Comparison of ENCODE assay signal across 1 cellular context in genomic region chr4:2419814-2420213, GRCh38.
TF ChIP-seq lines count a peak whose summit lies in the region.

No MANE protein-coding gene starts in this region.

TF ChIP-seq in K562, 482 proteins besides CTCF, POLR2A, EP300 and RAD21 (continued from another document and continues in another):
- TF ChIP-seq FOXP4 (CRISPR knock-in tag; IDR thresholded peaks at IDR 0.05; ENCODE audit: borderline replicate concordance) (no peak), USF1 (CRISPR knock-in tag; IDR thresholded peaks at IDR 0.05) (peak; percentile 85), CTBP1 (IDR thresholded peaks at IDR 0.05; ENCODE audit: borderline replicate concordance) (peak; percentile 88; the same call in 1 of the 2 replicates), MEIS2 (IDR thresholded peaks at IDR 0.05; ENCODE audit: partially characterized antibody) (peak; percentile 66), HDGF (IDR thresholded peaks at IDR 0.05) (no peak), CGGBP1 (CRISPR knock-in tag; IDR thresholded peaks at IDR 0.05) (no peak), ZNF764 (CRISPR knock-in tag; IDR thresholded peaks at IDR 0.05; ENCODE audit: low read depth) (no peak), ZSCAN29 (IDR thresholded peaks at IDR 0.05) (no peak), BHLHE40 (IDR thresholded peaks at IDR 0.05; ENCODE audit: low read length) (peak; percentile 61), MAFF (IDR thresholded peaks at IDR 0.05; ENCODE audit: low read length) (no peak; the same call in 1 of the 2 replicates), RCOR1 (IDR thresholded peaks at IDR 0.05; ENCODE audit: borderline replicate concordance in 1 of 2, low read depth in 2 of 2, low read length in 2 of 2) (peak in 1 of 2 experiments; percentile 89; a peak in 2 of 4 replicates), ZBTB26 (CRISPR knock-in tag; IDR thresholded peaks at IDR 0.05) (no peak), GTF3C2 (IDR thresholded peaks at IDR 0.05; ENCODE audit: borderline replicate concordance, extremely low read depth, insufficient read length) (no peak), ZFP1 (CRISPR knock-in tag; IDR thresholded peaks at IDR 0.05) (no peak), HDAC6 (IDR thresholded peaks at IDR 0.05; ENCODE audit: low read depth, low read length) (no peak), KLF1 (tag; IDR thresholded peaks at IDR 0.05) (no peak), PHF21A (IDR thresholded peaks at IDR 0.05; ENCODE audit: borderline replicate concordance, low read depth) (no peak), NFE2 (IDR thresholded peaks at IDR 0.05; ENCODE audit: low read depth) (peak; percentile 78), CBFA2T2 (conservative IDR thresholded peaks at IDR 0.05) (peak; percentile 69), ZNF232 (CRISPR knock-in tag; IDR thresholded peaks at IDR 0.05) (no peak), TOE1 (IDR thresholded peaks at IDR 0.05; ENCODE audit: borderline replicate concordance) (peak; percentile 95), TOE1 (CRISPR knock-in tag; IDR thresholded peaks at IDR 0.05; ENCODE audit: borderline replicate concordance, low read depth) (no peak), RBM34 (IDR thresholded peaks at IDR 0.05; ENCODE audit: borderline replicate concordance, insufficient read depth, low read length) (no peak), MYC (IDR thresholded peaks at IDR 0.05; ENCODE audit: low read depth, low read length) (0 out of 2 replicates have a peak, but pooled peaks have one; percentile 9), MYC (CRISPR knock-in tag; IDR thresholded peaks at IDR 0.05; ENCODE audit: borderline replicate concordance, low read depth) (no peak), ZNF143 (CRISPR knock-in tag; IDR thresholded peaks at IDR 0.05) (no peak), BCL6 (CRISPR knock-in tag; IDR thresholded peaks at IDR 0.05) (no peak), TFE3 (CRISPR knock-in tag; IDR thresholded peaks at IDR 0.05) (peak; percentile 96), SMARCC2 (IDR thresholded peaks at IDR 0.05; ENCODE audit: low read depth) (no peak), LARP7 (IDR thresholded peaks at IDR 0.05) (no peak), CEBPB (tag; IDR thresholded peaks at IDR 0.05) (peak; percentile 91), ZEB2 (IDR thresholded peaks at IDR 0.05) (0 out of 2 replicates have a peak, but pooled peaks have one; percentile 38), CBX2 (IDR thresholded peaks at IDR 0.05; ENCODE audit: insufficient read depth, low read length, poor library complexity, severe bottlenecking) (no peak), ASH1L (IDR thresholded peaks at IDR 0.05; ENCODE audit: borderline replicate concordance, low read depth, partially characterized antibody) (no peak), LCOR (CRISPR knock-in tag; IDR thresholded peaks at IDR 0.05) (no peak), NR2C1 (IDR thresholded peaks at IDR 0.05) (peak; percentile 58; the same call in 1 of the 2 replicates), NR2C1 (tag; IDR thresholded peaks at IDR 0.05) (peak; percentile 92), STAT5A (IDR thresholded peaks at IDR 0.05; ENCODE audit: borderline replicate concordance, low read length) (no peak), KLF13 (tag; IDR thresholded peaks at IDR 0.05; ENCODE audit: borderline replicate concordance, low read depth) (no peak), TRIM28 (IDR thresholded peaks at IDR 0.05) (no peak), CEBPG (CRISPR knock-in tag; IDR thresholded peaks at IDR 0.05) (no peak), CEBPG (tag; conservative IDR thresholded peaks at IDR 0.05 in 1 of 2, IDR thresholded peaks at IDR 0.05 in 1 of 2) (peak; percentile 39 to 68; a peak in 3 of 4 replicates), HDAC1 (IDR thresholded peaks at IDR 0.05) (0 out of 4 replicates have a peak, but pooled peaks of 1 of the 2 experiments have one; percentile 15), KDM1A (IDR thresholded peaks at IDR 0.05) (no peak), HMGN3 (IDR thresholded peaks at IDR 0.05; ENCODE audit: borderline replicate concordance, extremely low read depth, insufficient read length, low read depth, low read length) (no peak), ZNF583 (CRISPR knock-in tag; IDR thresholded peaks at IDR 0.05) (no peak)
- TF ChIP-seq, protein P1, sequence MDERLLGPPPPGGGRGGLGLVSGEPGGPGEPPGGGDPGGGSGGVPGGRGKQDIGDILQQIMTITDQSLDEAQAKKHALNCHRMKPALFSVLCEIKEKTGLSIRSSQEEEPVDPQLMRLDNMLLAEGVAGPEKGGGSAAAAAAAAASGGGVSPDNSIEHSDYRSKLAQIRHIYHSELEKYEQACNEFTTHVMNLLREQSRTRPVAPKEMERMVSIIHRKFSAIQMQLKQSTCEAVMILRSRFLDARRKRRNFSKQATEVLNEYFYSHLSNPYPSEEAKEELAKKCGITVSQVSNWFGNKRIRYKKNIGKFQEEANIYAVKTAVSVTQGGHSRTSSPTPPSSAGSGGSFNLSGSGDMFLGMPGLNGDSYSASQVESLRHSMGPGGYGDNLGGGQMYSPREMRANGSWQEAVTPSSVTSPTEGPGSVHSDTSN (CRISPR knock-in tag; IDR thresholded peaks at IDR 0.05; ENCODE audit: low read depth) = no peak
- TF ChIP-seq, protein P1 (tag; conservative IDR thresholded peaks at IDR 0.05; ENCODE audit: low read depth) = peak; percentile 80
- TF ChIP-seq, protein P2, sequence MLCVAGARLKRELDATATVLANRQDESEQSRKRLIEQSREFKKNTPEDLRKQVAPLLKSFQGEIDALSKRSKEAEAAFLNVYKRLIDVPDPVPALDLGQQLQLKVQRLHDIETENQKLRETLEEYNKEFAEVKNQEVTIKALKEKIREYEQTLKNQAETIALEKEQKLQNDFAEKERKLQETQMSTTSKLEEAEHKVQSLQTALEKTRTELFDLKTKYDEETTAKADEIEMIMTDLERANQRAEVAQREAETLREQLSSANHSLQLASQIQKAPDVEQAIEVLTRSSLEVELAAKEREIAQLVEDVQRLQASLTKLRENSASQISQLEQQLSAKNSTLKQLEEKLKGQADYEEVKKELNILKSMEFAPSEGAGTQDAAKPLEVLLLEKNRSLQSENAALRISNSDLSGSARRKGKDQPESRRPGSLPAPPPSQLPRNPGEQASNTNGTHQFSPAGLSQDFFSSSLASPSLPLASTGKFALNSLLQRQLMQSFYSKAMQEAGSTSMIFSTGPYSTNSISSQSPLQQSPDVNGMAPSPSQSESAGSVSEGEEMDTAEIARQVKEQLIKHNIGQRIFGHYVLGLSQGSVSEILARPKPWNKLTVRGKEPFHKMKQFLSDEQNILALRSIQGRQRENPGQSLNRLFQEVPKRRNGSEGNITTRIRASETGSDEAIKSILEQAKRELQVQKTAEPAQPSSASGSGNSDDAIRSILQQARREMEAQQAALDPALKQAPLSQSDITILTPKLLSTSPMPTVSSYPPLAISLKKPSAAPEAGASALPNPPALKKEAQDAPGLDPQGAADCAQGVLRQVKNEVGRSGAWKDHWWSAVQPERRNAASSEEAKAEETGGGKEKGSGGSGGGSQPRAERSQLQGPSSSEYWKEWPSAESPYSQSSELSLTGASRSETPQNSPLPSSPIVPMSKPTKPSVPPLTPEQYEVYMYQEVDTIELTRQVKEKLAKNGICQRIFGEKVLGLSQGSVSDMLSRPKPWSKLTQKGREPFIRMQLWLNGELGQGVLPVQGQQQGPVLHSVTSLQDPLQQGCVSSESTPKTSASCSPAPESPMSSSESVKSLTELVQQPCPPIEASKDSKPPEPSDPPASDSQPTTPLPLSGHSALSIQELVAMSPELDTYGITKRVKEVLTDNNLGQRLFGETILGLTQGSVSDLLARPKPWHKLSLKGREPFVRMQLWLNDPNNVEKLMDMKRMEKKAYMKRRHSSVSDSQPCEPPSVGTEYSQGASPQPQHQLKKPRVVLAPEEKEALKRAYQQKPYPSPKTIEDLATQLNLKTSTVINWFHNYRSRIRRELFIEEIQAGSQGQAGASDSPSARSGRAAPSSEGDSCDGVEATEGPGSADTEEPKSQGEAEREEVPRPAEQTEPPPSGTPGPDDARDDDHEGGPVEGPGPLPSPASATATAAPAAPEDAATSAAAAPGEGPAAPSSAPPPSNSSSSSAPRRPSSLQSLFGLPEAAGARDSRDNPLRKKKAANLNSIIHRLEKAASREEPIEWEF (CRISPR knock-in tag; IDR thresholded peaks at IDR 0.05) = no peak
- TF ChIP-seq, protein P3, sequence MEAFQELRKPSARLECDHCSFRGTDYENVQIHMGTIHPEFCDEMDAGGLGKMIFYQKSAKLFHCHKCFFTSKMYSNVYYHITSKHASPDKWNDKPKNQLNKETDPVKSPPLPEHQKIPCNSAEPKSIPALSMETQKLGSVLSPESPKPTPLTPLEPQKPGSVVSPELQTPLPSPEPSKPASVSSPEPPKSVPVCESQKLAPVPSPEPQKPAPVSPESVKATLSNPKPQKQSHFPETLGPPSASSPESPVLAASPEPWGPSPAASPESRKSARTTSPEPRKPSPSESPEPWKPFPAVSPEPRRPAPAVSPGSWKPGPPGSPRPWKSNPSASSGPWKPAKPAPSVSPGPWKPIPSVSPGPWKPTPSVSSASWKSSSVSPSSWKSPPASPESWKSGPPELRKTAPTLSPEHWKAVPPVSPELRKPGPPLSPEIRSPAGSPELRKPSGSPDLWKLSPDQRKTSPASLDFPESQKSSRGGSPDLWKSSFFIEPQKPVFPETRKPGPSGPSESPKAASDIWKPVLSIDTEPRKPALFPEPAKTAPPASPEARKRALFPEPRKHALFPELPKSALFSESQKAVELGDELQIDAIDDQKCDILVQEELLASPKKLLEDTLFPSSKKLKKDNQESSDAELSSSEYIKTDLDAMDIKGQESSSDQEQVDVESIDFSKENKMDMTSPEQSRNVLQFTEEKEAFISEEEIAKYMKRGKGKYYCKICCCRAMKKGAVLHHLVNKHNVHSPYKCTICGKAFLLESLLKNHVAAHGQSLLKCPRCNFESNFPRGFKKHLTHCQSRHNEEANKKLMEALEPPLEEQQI (IDR thresholded peaks at IDR 0.05) = no peak
